ENCODE assay signal across 13 cellular contexts in genomic region chr4:2834001-2834921, GRCh38. TPM values are rescaled to one million over a fixed set of nuclear protein-coding genes. Genes with fewer than 3 reads are reported as not detected.
DNase-seq lines count a peak whose midpoint lies in the region; ATAC-seq and TF ChIP-seq lines count a peak whose summit lies in the region.
"Had no signal": no experiment of that assay in that cellular context is flagged by ENCODE, and none has a peak within 500 bp of the region (broad histone marks: within the 10 kb centered on the region; RNA-seq: fewer than 3 reads in every experiment).

No MANE protein-coding gene starts in this region.

- ATAC-seq in HG02884 (IDR thresholded peaks at IDR 0.05; ENCODE audit: unreplicated experiment) = no peak

- H3K36me3 ChIP-seq in neutrophil = peaks cover 87% of the 10 kb centered on the region

- H3K4me1 Mint-ChIP-seq in IgD-negative memory B cell = peaks cover 33 to 56% (median 45%) of the 10 kb centered on the region in 3 donors
- peaks cover 70% of the 10 kb centered on the region for H3K4me1 Mint-ChIP-seq in dendritic cell treated with granulocyte-macrophage colony-stimulating factor and Interleukin-4, amounts not matched to agents 40 ng/mL and 50 ng/mL, for 4 days (ENCODE audit: low read depth)

- DNase-seq in D341Med (ENCODE audit: low spot score) (peak; percentile 18), HK-2 (ENCODE audit: unreplicated experiment) (no peak), NCI-H187 treated with DMSO at 0.1 percent for 48 hours (lab: John Stamatoyannopoulos, UW) (no peak), H4 (ENCODE audit: low spot score) (no peak)
- DNase-seq: Calu3, NCI-H1417 treated with DMSO at 0.1 percent for 48 hours, T-helper 9 cell had no signal

- no peak overlapping the region for H3K4me3 ChIP-seq in neutrophil (ENCODE audit: low read depth in 1 of 2, low read length in 1 of 2)
- H3K4me3 ChIP-seq: dorsolateral prefrontal cortex had no signal

- no peaks in the 10 kb centered on the region for H3K27me3 ChIP-seq in neutrophil
- H3K27me3 ChIP-seq: dorsolateral prefrontal cortex had no signal

- no peak for TF ChIP-seq CTCF in neutrophil (IDR thresholded peaks at IDR 0.05)

- peaks cover 3% of the 10 kb centered on the region for H3K27me3 Mint-ChIP-seq in IgD-negative memory B cell
- H3K27me3 Mint-ChIP-seq in dendritic cell treated with granulocyte-macrophage colony-stimulating factor and Interleukin-4, amounts not matched to agents 40 ng/mL and 50 ng/mL, for 4 days = no peaks in the 10 kb centered on the region

- H3K27ac ChIP-seq in neutrophil = peak overlapping the region; percentile 91

- peaks cover 3% of the 10 kb centered on the region for H3K36me3 Mint-ChIP-seq in IgD-negative memory B cell
- peaks cover 90% of the 10 kb centered on the region for H3K36me3 Mint-ChIP-seq in dendritic cell treated with granulocyte-macrophage colony-stimulating factor and Interleukin-4, amounts not matched to agents 40 ng/mL and 50 ng/mL, for 4 days (ENCODE audit: low read depth)

- peak overlapping the region in 3 of 4 donors; percentile 12 to 94 (median 68) for H3K4me3 Mint-ChIP-seq in IgD-negative memory B cell
- no peak overlapping the region for H3K4me3 Mint-ChIP-seq in dendritic cell treated with granulocyte-macrophage colony-stimulating factor and Interleukin-4, amounts not matched to agents 40 ng/mL and 50 ng/mL, for 4 days
- H3K4me3 Mint-ChIP-seq: activated naive CD4-positive, alpha-beta T cell treated with anti-CD3 and anti-CD28 coated beads for 36 hours had no signal

- intact Hi-C loops in dendritic cell treated with granulocyte-macrophage colony-stimulating factor and Interleukin-4, amounts not matched to agents 40 ng/mL and 50 ng/mL, for 4 days (cut with micrococcal nuclease) = no loop called here

- H3K27ac Mint-ChIP-seq in IgD-negative memory B cell = peak overlapping the region; percentile 89 to 95 (median 94)
- H3K27ac Mint-ChIP-seq in dendritic cell treated with granulocyte-macrophage colony-stimulating factor and Interleukin-4, amounts not matched to agents 40 ng/mL and 50 ng/mL, for 4 days = peak overlapping the region; percentile 65

- no peaks in the 10 kb centered on the region for H3K9me3 ChIP-seq in neutrophil

- H3K4me1 ChIP-seq in neutrophil (ENCODE audit: control insufficient read depth in 1 of 2, insufficient read depth in 1 of 2, low read depth in 1 of 2, low read length in 1 of 2) = peaks cover 30 to 32% of the 10 kb centered on the region in 2 experiments

- peaks cover 0 to 3% (median 0%) of the 10 kb centered on the region in 3 donors for H3K9me3 Mint-ChIP-seq in IgD-negative memory B cell
- no peaks in the 10 kb centered on the region for H3K9me3 Mint-ChIP-seq in dendritic cell treated with granulocyte-macrophage colony-stimulating factor and Interleukin-4, amounts not matched to agents 40 ng/mL and 50 ng/mL, for 4 days
- H3K9me3 Mint-ChIP-seq: activated naive CD4-positive, alpha-beta T cell treated with anti-CD3 and anti-CD28 coated beads for 36 hours had no signal

RNA-seq across cellular contexts. Expression of gene ADD1, which starts 9.4 kb away (rescaled TPM):
- 300 TPM for polyA plus RNA-seq in IgD-negative memory B cell
- total RNA-seq in H4 (2014; rRNA removed; shearing (Covaris generic)) = 117 and 125 TPM in 2 replicates

RNA-seq across cellular contexts. Expression of gene SH3BP2, which starts 41.4 kb away (rescaled TPM):
- 22.7 TPM for polyA plus RNA-seq in IgD-negative memory B cell
- total RNA-seq in H4 (2014; rRNA removed; shearing (Covaris generic)) = 10.9 and 17.7 TPM in 2 replicates
